ENCODE assay signal across 12 cellular contexts in genomic region chr9:113563856-113564514, GRCh38.
DNase-seq lines count a peak whose midpoint lies in the region; ATAC-seq and TF ChIP-seq lines count a peak whose summit lies in the region.
"Had no signal": no experiment of that assay in that cellular context is flagged by ENCODE, and none has a peak within 500 bp of the region (broad histone marks: within the 10 kb centered on the region; RNA-seq: fewer than 3 reads in every experiment).

No MANE protein-coding gene starts in this region.

- TF ChIP-seq POLR2A in suprapubic skin (IDR thresholded peaks at IDR 0.05): no peak

- peak overlapping the region; percentile 70 for H3K27ac Mint-ChIP-seq in activated CD8-positive, alpha-beta T cell treated with anti-CD3 and anti-CD28 coated beads, Interleukin-2, amount 10 ng/mL, durations not matched to agents 7 days and 5 days
- no peak overlapping the region for H3K27ac Mint-ChIP-seq in activated CD8-positive, alpha-beta T cell treated with anti-CD3 and anti-CD28 coated beads for 36 hours
- H3K27ac Mint-ChIP-seq: activated CD4-positive, alpha-beta memory T cell treated with anti-CD3 and anti-CD28 coated beads, Interleukin-2, amount 10 ng/mL, durations not matched to agents 7 days and 5 days had no signal

- H3K36me3 ChIP-seq in muscle layer of duodenum (ENCODE audit: control insufficient read depth in 1 of 2, insufficient read depth in 2 of 2, low read length in 2 of 2): no peaks in the 10 kb centered on the region
- H3K36me3 ChIP-seq in suprapubic skin: no peaks in the 10 kb centered on the region

- WGBS in suprapubic skin: 85% methylated on average over 4 of the region's 5 CpGs

- ATAC-seq in activated CD8-positive, alpha-beta T cell treated with anti-CD3 and anti-CD28 coated beads, Interleukin-2, amount 10 ng/mL, durations not matched to agents 7 days and 5 days: no peak
- ATAC-seq in activated CD8-positive, alpha-beta T cell treated with anti-CD3 and anti-CD28 coated beads for 36 hours: no peak
- no peak for ATAC-seq in HG03280 (IDR thresholded peaks at IDR 0.05; ENCODE audit: unreplicated experiment)
- ATAC-seq in HG03175 (IDR thresholded peaks at IDR 0.05; ENCODE audit: unreplicated experiment): no peak
- ATAC-seq: A549 had no signal

- POLR2A ChIA-PET in activated CD8-positive, alpha-beta T cell treated with anti-CD3 and anti-CD28 coated beads, Interleukin-2, amount 10 ng/mL, durations not matched to agents 7 days and 5 days (lab: Charles Lee): interaction anchor here (1.6 kb wide), 1 partner anchor 14 kb away, joined by 4 read pairs; no protein-coding TSS in a partner anchor
- POLR2A ChIA-PET in activated CD8-positive, alpha-beta T cell treated with anti-CD3 and anti-CD28 coated beads for 36 hours (lab: Charles Lee): no interaction called here

- H3K9me3 ChIP-seq in muscle layer of duodenum (ENCODE audit: control insufficient read depth in 1 of 2, low read length in 2 of 2) (no peaks in the 10 kb centered on the region), suprapubic skin (no peaks in the 10 kb centered on the region)
- H3K9me3 ChIP-seq: A549 had no signal

- no peak overlapping the region for H3K4me3 Mint-ChIP-seq in activated CD8-positive, alpha-beta T cell treated with anti-CD3 and anti-CD28 coated beads, Interleukin-2, amount 10 ng/mL, durations not matched to agents 7 days and 5 days
- H3K4me3 Mint-ChIP-seq in activated CD8-positive, alpha-beta T cell treated with anti-CD3 and anti-CD28 coated beads for 36 hours: no peak overlapping the region
- H3K4me3 Mint-ChIP-seq: activated CD4-positive, alpha-beta memory T cell treated with anti-CD3 and anti-CD28 coated beads, Interleukin-2, amount 10 ng/mL, durations not matched to agents 7 days and 5 days had no signal

- H3K36me3 Mint-ChIP-seq in activated CD8-positive, alpha-beta T cell treated with anti-CD3 and anti-CD28 coated beads, Interleukin-2, amount 10 ng/mL, durations not matched to agents 7 days and 5 days (ENCODE audit: low read depth): peaks cover 4% of the 10 kb centered on the region
- H3K36me3 Mint-ChIP-seq in activated CD8-positive, alpha-beta T cell treated with anti-CD3 and anti-CD28 coated beads for 36 hours (ENCODE audit: low read depth): peaks cover 6% of the 10 kb centered on the region

- intact Hi-C loops in activated CD8-positive, alpha-beta T cell treated with anti-CD3 and anti-CD28 coated beads for 36 hours (cut with micrococcal nuclease): no loop called here

- no peaks in the 10 kb centered on the region for H3K27me3 ChIP-seq in muscle layer of duodenum (ENCODE audit: low read depth, low read length)
- H3K27me3 ChIP-seq in suprapubic skin: no peaks in the 10 kb centered on the region

- H3K4me1 ChIP-seq in muscle layer of duodenum (ENCODE audit: control insufficient read depth in 1 of 2, insufficient read depth in 2 of 2, low read length in 2 of 2) (peaks cover 16 to 53% of the 10 kb centered on the region in 2 donors), suprapubic skin (peaks cover 70% of the 10 kb centered on the region)

- no peaks in the 10 kb centered on the region for H3K9me3 Mint-ChIP-seq in activated CD8-positive, alpha-beta T cell treated with anti-CD3 and anti-CD28 coated beads, Interleukin-2, amount 10 ng/mL, durations not matched to agents 7 days and 5 days (ENCODE audit: insufficient read depth)
- H3K9me3 Mint-ChIP-seq in activated CD8-positive, alpha-beta T cell treated with anti-CD3 and anti-CD28 coated beads for 36 hours: no peaks in the 10 kb centered on the region
- H3K9me3 Mint-ChIP-seq: activated CD4-positive, alpha-beta memory T cell treated with anti-CD3 and anti-CD28 coated beads, Interleukin-2, amount 10 ng/mL, durations not matched to agents 7 days and 5 days had no signal

- H3K27ac ChIP-seq in coronary artery (peak overlapping the region in 1 of 2 donors; percentile 92), muscle layer of duodenum (ENCODE audit: low read length) (peak overlapping the region; percentile 55), suprapubic skin (peak overlapping the region; percentile 81)

- DNase-seq in activated CD8-positive, alpha-beta T cell treated with anti-CD3 and anti-CD28 coated beads, Interleukin-2, amount 10 ng/mL, durations not matched to agents 7 days and 5 days: no peak
- no peak for DNase-seq in activated CD8-positive, alpha-beta T cell treated with anti-CD3 and anti-CD28 coated beads for 36 hours
- DNase-seq in coronary artery (ENCODE audit: low spot score): peak; percentile 60
- peak; percentile 25 to 58 for DNase-seq in suprapubic skin (ENCODE audit: low spot score in 2 of 2)
- no peak for DNase-seq in NCI-H748 treated with DMSO at 0.1 percent for 48 hours (lab: John Stamatoyannopoulos, UW)
- DNase-seq: activated CD4-positive, alpha-beta memory T cell treated with anti-CD3 and anti-CD28 coated beads, Interleukin-2, amount 10 ng/mL, durations not matched to agents 7 days and 5 days; KG1; SW 1271 had no signal

- no peak for TF ChIP-seq EP300 in suprapubic skin (IDR thresholded peaks at IDR 0.05)

- CTCF ChIA-PET in activated CD8-positive, alpha-beta T cell treated with anti-CD3 and anti-CD28 coated beads, Interleukin-2, amount 10 ng/mL, durations not matched to agents 7 days and 5 days (lab: Charles Lee): interaction anchor here (1.8 kb wide), 1 partner anchor 14 kb away, joined by 7 read pairs; no protein-coding TSS in a partner anchor
- CTCF ChIA-PET in activated CD8-positive, alpha-beta T cell treated with anti-CD3 and anti-CD28 coated beads for 36 hours (lab: Charles Lee): interaction anchor here (1.1 to 2.4 kb wide), 3 partner anchors 27 to 94 kb away, joined by 3 to 7 read pairs (median 4); no protein-coding TSS in a partner anchor

- H3K4me1 Mint-ChIP-seq in activated CD8-positive, alpha-beta T cell treated with anti-CD3 and anti-CD28 coated beads, Interleukin-2, amount 10 ng/mL, durations not matched to agents 7 days and 5 days (ENCODE audit: low read depth): peaks cover 28% of the 10 kb centered on the region
- H3K4me1 Mint-ChIP-seq in activated CD8-positive, alpha-beta T cell treated with anti-CD3 and anti-CD28 coated beads for 36 hours (ENCODE audit: low read depth): peaks cover 37% of the 10 kb centered on the region

- no peak overlapping the region for H3K4me3 ChIP-seq in coronary artery
- H3K4me3 ChIP-seq in muscle layer of duodenum (ENCODE audit: low read depth in 1 of 2, low read length in 2 of 2): peak overlapping the region in 1 of 2 donors; percentile 21
- H3K4me3 ChIP-seq in suprapubic skin: no peak overlapping the region
- H3K4me3 ChIP-seq: A549 had no signal

- H3K27me3 Mint-ChIP-seq in activated CD8-positive, alpha-beta T cell treated with anti-CD3 and anti-CD28 coated beads, Interleukin-2, amount 10 ng/mL, durations not matched to agents 7 days and 5 days (ENCODE audit: low read depth): no peaks in the 10 kb centered on the region
- H3K27me3 Mint-ChIP-seq in activated CD8-positive, alpha-beta T cell treated with anti-CD3 and anti-CD28 coated beads for 36 hours: no peaks in the 10 kb centered on the region
- H3K27me3 Mint-ChIP-seq: activated CD4-positive, alpha-beta memory T cell treated with anti-CD3 and anti-CD28 coated beads, Interleukin-2, amount 10 ng/mL, durations not matched to agents 7 days and 5 days had no signal

- no peak for TF ChIP-seq CTCF in activated CD8-positive, alpha-beta T cell treated with anti-CD3 and anti-CD28 coated beads for 36 hours (IDR thresholded peaks at IDR 0.05)
- TF ChIP-seq CTCF in coronary artery (IDR thresholded peaks at IDR 0.05) (no peak), suprapubic skin (IDR thresholded peaks at IDR 0.05) (no peak)

Comparison
In these comparisons a context has a peak if more than half of its experiments do, and no peak if none do; other contexts are left out.
1. DNase-seq: peak in coronary artery (single experiment) and suprapubic skin (2 of 2); none in activated CD8-positive, alpha-beta T cell treated with anti-CD3 and anti-CD28 coated beads, Interleukin-2, amount 10 ng/mL, durations not matched to agents 7 days and 5 days (single experiment), activated CD8-positive, alpha-beta T cell treated with anti-CD3 and anti-CD28 coated beads for 36 hours (single experiment) and NCI-H748 treated with DMSO at 0.1 percent for 48 hours (single experiment).